8 cellular contexts compared by ENCODE assay signal in genomic region chr6:89638320-89639195, GRCh38. TPM values are rescaled to one million over a fixed set of nuclear protein-coding genes. Genes with fewer than 3 reads are reported as not detected.
A peak's percentile ranks its signal among the peaks of the same experiment; 100 is the strongest.
DNase-seq lines count a peak whose midpoint lies in the region; ATAC-seq and TF ChIP-seq lines count a peak whose summit lies in the region.

TSS of gene LYRM2 (minus strand) at chr6:89638747. CDS start at chr6:89638716, 31 bp downstream.

- peak; percentile 97 for ATAC-seq in RWPE2 (ENCODE audit: low read depth)
- peak; percentile 93 to 98 (median 93) for ATAC-seq in natural killer cell

- peaks cover 16% of the 10 kb centered on the region for H3K4me1 Mint-ChIP-seq in activated T-helper 2 cell treated with anti-CD3 and anti-CD28 coated beads, Interferon-gamma antibody, Interleukin-2, Interleukin-4, amounts not matched to agents 10 μg/mL and 5 μg/mL and 100 μg/mL, durations not matched to agents 14 hours and 24 hours and 36 hours (ENCODE audit: low read depth)
- H3K4me1 Mint-ChIP-seq in natural killer cell, result peaks cover 21 to 26% of the 10 kb centered on the region in 2 donors

- no peaks in the 10 kb centered on the region for H3K27me3 ChIP-seq in RWPE2 (ENCODE audit: insufficient read depth, poor library complexity, severe bottlenecking)

- H3K36me3 Mint-ChIP-seq in activated T-helper 2 cell treated with anti-CD3 and anti-CD28 coated beads, Interferon-gamma antibody, Interleukin-2, Interleukin-4, amounts not matched to agents 10 μg/mL and 5 μg/mL and 100 μg/mL, durations not matched to agents 14 hours and 24 hours and 36 hours (ENCODE audit: low read depth), result peaks cover 58% of the 10 kb centered on the region
- H3K36me3 Mint-ChIP-seq in natural killer cell, result peaks cover 10% of the 10 kb centered on the region

- H3K4me3 ChIP-seq in RWPE2 (ENCODE audit: severe bottlenecking), result peak within 1 kb of the TSS; percentile 62

- H3K27ac Mint-ChIP-seq in activated T-helper 2 cell treated with anti-CD3 and anti-CD28 coated beads, Interferon-gamma antibody, Interleukin-2, Interleukin-4, amounts not matched to agents 10 μg/mL and 5 μg/mL and 100 μg/mL, durations not matched to agents 14 hours and 24 hours and 36 hours, result peak within 1 kb of the TSS; percentile 94
- H3K27ac Mint-ChIP-seq in natural killer cell, result peak within 1 kb of the TSS; percentile 99 to 100

- H3K9me3 Mint-ChIP-seq in activated T-helper 2 cell treated with anti-CD3 and anti-CD28 coated beads, Interferon-gamma antibody, Interleukin-2, Interleukin-4, amounts not matched to agents 10 μg/mL and 5 μg/mL and 100 μg/mL, durations not matched to agents 14 hours and 24 hours and 36 hours, result no peaks in the 10 kb centered on the region
- no peaks in the 10 kb centered on the region for H3K9me3 Mint-ChIP-seq in natural killer cell

- H3K9me3 ChIP-seq in RWPE2 (ENCODE audit: severe bottlenecking), result no peaks in the 10 kb centered on the region

- intact Hi-C loops in activated T-helper 2 cell treated with anti-CD3 and anti-CD28 coated beads, Interferon-gamma antibody, Interleukin-2, Interleukin-4, amounts not matched to agents 10 μg/mL and 5 μg/mL and 100 μg/mL, durations not matched to agents 14 hours and 24 hours and 36 hours (cut with micrococcal nuclease), result loop anchor here (1.0 to 10.0 kb wide), 7 partner anchors 205 to 949 kb away; partner anchors contain the start of genes ANKRD6, MAP3K7, PNRC1 and RNGTT
- intact Hi-C loops in natural killer cell (cut with micrococcal nuclease), result loop anchor here (1.0 kb wide), 2 partner anchors 191 to 205 kb away; partner anchors contain the start of genes ANKRD6 and CASP8AP2

- no peaks in the 10 kb centered on the region for H3K27me3 Mint-ChIP-seq in activated T-helper 2 cell treated with anti-CD3 and anti-CD28 coated beads, Interferon-gamma antibody, Interleukin-2, Interleukin-4, amounts not matched to agents 10 μg/mL and 5 μg/mL and 100 μg/mL, durations not matched to agents 14 hours and 24 hours and 36 hours (ENCODE audit: low read depth)
- H3K27me3 Mint-ChIP-seq in natural killer cell (ENCODE audit: low read depth in 2 of 2), result no peaks in the 10 kb centered on the region

- DNase-seq in EL, result peak; percentile 93
- peak; percentile 85 for DNase-seq in H4 (ENCODE audit: low spot score)
- DNase-seq in LoVo (ENCODE audit: low spot score), result peak; percentile 93
- DNase-seq in RWPE2 (ENCODE audit: low spot score), result peak; percentile 94
- DNase-seq in activated T-helper 2 cell treated with anti-CD3 and anti-CD28 coated beads, Interferon-gamma antibody, Interleukin-2, Interleukin-4, amounts not matched to agents 10 μg/mL and 5 μg/mL and 100 μg/mL, durations not matched to agents 14 hours and 24 hours and 36 hours (ENCODE audit: low spot score), result peak; percentile 89
- peak; percentile 90 for DNase-seq in fibroblast of peridontal ligament (ENCODE audit: extremely low read depth)
- peak; percentile 90 for DNase-seq in natural killer cell
- peak; percentile 90 for DNase-seq in stimulated activated naive CD4-positive, alpha-beta T cell treated with Interleukin-2 at 50 U/mL for 16 hours (lab: John Stamatoyannopoulos, UW)

- TF ChIP-seq CTCF in RWPE2 (IDR thresholded peaks at IDR 0.05; ENCODE audit: poor library complexity, severe bottlenecking), result no peak
- no peak for TF ChIP-seq CTCF in natural killer cell (IDR thresholded peaks at IDR 0.05)

- peak within 1 kb of the TSS; percentile 84 for H3K4me3 Mint-ChIP-seq in activated T-helper 2 cell treated with anti-CD3 and anti-CD28 coated beads, Interferon-gamma antibody, Interleukin-2, Interleukin-4, amounts not matched to agents 10 μg/mL and 5 μg/mL and 100 μg/mL, durations not matched to agents 14 hours and 24 hours and 36 hours (ENCODE audit: low read depth)
- peak within 1 kb of the TSS; percentile 98 for H3K4me3 Mint-ChIP-seq in natural killer cell

- peaks cover 13% of the 10 kb centered on the region for H3K4me1 ChIP-seq in RWPE2 (ENCODE audit: insufficient read depth, poor library complexity, severe bottlenecking)

- H3K36me3 ChIP-seq in RWPE2 (ENCODE audit: low read depth), result peaks cover 37% of the 10 kb centered on the region

- peak within 1 kb of the TSS; percentile 77 for H3K27ac ChIP-seq in RWPE2 (ENCODE audit: poor library complexity, severe bottlenecking)

RNA-seq across cellular contexts. Expression of gene LYRM2, which starts in this region (rescaled TPM):
- total RNA-seq in H4 (2014; rRNA removed; shearing (Covaris generic)), result 8.4 and 15.8 TPM in 2 replicates
- total RNA-seq in activated T-helper 2 cell treated with anti-CD3 and anti-CD28 coated beads, Interferon-gamma antibody, Interleukin-2, Interleukin-4, amounts not matched to agents 10 μg/mL and 5 μg/mL and 100 μg/mL, durations not matched to agents 14 hours and 24 hours and 36 hours, result 28.7 and 30.0 TPM in 2 replicates
- 10 to 100 TPM; 21.1 to 25.5 (median 25.0) TPM for total RNA-seq in natural killer cell

Comparison
In these comparisons a context has a peak if more than half of its experiments do, and no peak if none do; other contexts are left out.
1. Peak in every context shown above with its lines: DNase-seq, ATAC-seq, H3K4me3 ChIP-seq and H3K27ac ChIP-seq.